In the genomic region with DNA sequence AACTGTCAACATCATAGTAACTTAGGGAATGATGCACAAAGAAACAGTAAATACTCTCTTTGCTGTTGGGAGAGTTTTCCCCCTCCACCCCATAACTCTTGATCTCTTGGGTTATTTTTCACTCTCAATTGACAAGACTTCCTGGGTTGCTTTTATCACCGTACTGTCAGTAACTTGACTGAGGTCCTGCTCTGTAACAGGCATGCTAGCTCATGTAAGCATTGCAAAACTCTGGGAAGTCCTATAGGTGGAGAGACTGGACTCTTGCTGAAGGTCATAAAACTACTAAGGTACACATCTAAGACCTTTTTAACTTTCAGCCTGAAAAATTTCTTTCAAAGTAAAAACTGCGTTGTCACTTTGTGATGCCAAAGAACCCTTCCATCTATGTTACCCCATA, we compare ENCODE assay signal across 8 cellular contexts. TPM values are rescaled to one million over a fixed set of nuclear protein-coding genes. Genes with fewer than 3 reads are reported as not detected.
"Had no signal": no experiment of that assay in that cellular context is flagged by ENCODE, and none has a peak within 500 bp of the region (broad histone marks: within the 10 kb centered on the region; RNA-seq: fewer than 3 reads in every experiment).

No MANE protein-coding gene starts in this region.

- H3K4me3 ChIP-seq: GM23338 had no signal

- H2AFZ ChIP-seq: GM23338 had no signal

- H3K4me1 Mint-ChIP-seq: IgD-negative memory B cell had no signal

- DNase-seq: H9, HCEC 1CT had no signal

- FAIRE-seq: H1, H54, HTR-8/SVneo had no signal

- H3K27ac Mint-ChIP-seq: GM23338, IgD-negative memory B cell had no signal

- H3K9me3 Mint-ChIP-seq: GM23338, H9 had no signal

- H3K36me3 Mint-ChIP-seq: IgD-negative memory B cell had no signal

- H3K4me3 Mint-ChIP-seq: GM23338, H9, IgD-negative memory B cell had no signal

- H3K4me2 ChIP-seq: GM23338 had no signal

RNA-seq across cellular contexts. Expression of a gene that starts 25.0 kb away (rescaled TPM):
- total RNA-seq: H1, H9, HT-29 had no signal
